In genomic region chr14:75794615-75795038, GRCh38 we compare ENCODE assay signal across 9 cellular contexts.
DNase-seq lines count a peak whose midpoint lies in the region; ATAC-seq and TF ChIP-seq lines count a peak whose summit lies in the region.
"Had no signal": no experiment of that assay in that cellular context is flagged by ENCODE, and none has a peak within 500 bp of the region (broad histone marks: within the 10 kb centered on the region; RNA-seq: fewer than 3 reads in every experiment).

No MANE protein-coding gene starts in this region.

- no peak overlapping the region for H3K27ac ChIP-seq in VCaP
- H3K27ac ChIP-seq in right atrium auricular region, result peak overlapping the region in 1 of 2 donors; percentile 49
- H3K27ac ChIP-seq in tibial nerve, result no peak overlapping the region
- H3K27ac ChIP-seq in CD4-positive, alpha-beta T cell (ENCODE audit: low read depth, low read length), result no peak overlapping the region
- H3K27ac ChIP-seq: BLaER1 treated with 17β-estradiol and CSF1 and Interleukin-3, amounts not matched to agents 10 nM and 100 nM had no signal

- CTCF ChIA-PET in CD4-positive, alpha-beta T cell (lab: Charles Lee), result interaction anchor here (1.1 kb wide), 1 partner anchor 16 kb away, joined by 4 read pairs; no protein-coding TSS in a partner anchor
- CTCF ChIA-PET in GM10248 (lab: Yijun Ruan, JAX), result interaction anchor here (0.6 to 4.2 kb wide), 12 partner anchors 12 to 256 kb away, joined by 3 to 28 read pairs (median 4); partner anchors contain the start of gene TGFB3

- no peak overlapping the region for H3K4me3 ChIP-seq in right atrium auricular region
- H3K4me3 ChIP-seq in tibial nerve, result no peak overlapping the region
- H3K4me3 ChIP-seq: BLaER1 treated with 17β-estradiol and CSF1 and Interleukin-3, amounts not matched to agents 10 nM and 100 nM had no signal

- H3K27me3 Mint-ChIP-seq in CD4-positive, alpha-beta T cell, result no peaks in the 10 kb centered on the region
- H3K27me3 Mint-ChIP-seq in activated naive CD8-positive, alpha-beta T cell treated with anti-CD3 and anti-CD28 coated beads, Interleukin-2, amount 50 U/mL, for 24 hours, result no peaks in the 10 kb centered on the region

- WGBS in tibial nerve, 2 donors, result 41 to 52% methylated on average over 2 of the region's 2 CpGs

- H3K27me3 ChIP-seq in right atrium auricular region, result no peaks in the 10 kb centered on the region
- H3K27me3 ChIP-seq in tibial nerve, result no peaks in the 10 kb centered on the region
- no peaks in the 10 kb centered on the region for H3K27me3 ChIP-seq in CD4-positive, alpha-beta T cell (ENCODE audit: control insufficient read depth, insufficient read depth, low read length)
- H3K27me3 ChIP-seq: BLaER1 treated with 17β-estradiol and CSF1 and Interleukin-3, amounts not matched to agents 10 nM and 100 nM had no signal

- H3K9me3 Mint-ChIP-seq in CD4-positive, alpha-beta T cell, result peaks cover 21% of the 10 kb centered on the region
- peaks cover 25% of the 10 kb centered on the region for H3K9me3 Mint-ChIP-seq in activated naive CD8-positive, alpha-beta T cell treated with anti-CD3 and anti-CD28 coated beads, Interleukin-2, amount 50 U/mL, for 24 hours

- TF ChIP-seq CTCF in VCaP (conservative IDR thresholded peaks at IDR 0.05) (peak; percentile 55), right atrium auricular region (IDR thresholded peaks at IDR 0.05) (peak; percentile 21 to 66), tibial nerve (IDR thresholded peaks at IDR 0.05) (peak in 3 of 5 experiments; percentile 22 to 29 (median 23)), GM10248 (IDR thresholded peaks at IDR 0.05; ENCODE audit: control extremely low read depth, extremely low read depth, low read depth, missing control alignments) (no peak)
- TF ChIP-seq CTCF in CD4-positive, alpha-beta T cell (IDR thresholded peaks at IDR 0.05), result no peak

- no peak overlapping the region for H3K4me3 Mint-ChIP-seq in CD4-positive, alpha-beta T cell
- H3K4me3 Mint-ChIP-seq in activated naive CD8-positive, alpha-beta T cell treated with anti-CD3 and anti-CD28 coated beads, Interleukin-2, amount 50 U/mL, for 24 hours, result no peak overlapping the region

- H3K4me1 ChIP-seq in right atrium auricular region (no peaks in the 10 kb centered on the region), tibial nerve (no peaks in the 10 kb centered on the region)
- H3K4me1 ChIP-seq: BLaER1 treated with 17β-estradiol and CSF1 and Interleukin-3, amounts not matched to agents 10 nM and 100 nM had no signal

- ATAC-seq in CD4-positive, alpha-beta T cell (ENCODE audit: poor library complexity), result no peak
- no peak for ATAC-seq in activated naive CD8-positive, alpha-beta T cell treated with anti-CD3 and anti-CD28 coated beads, Interleukin-2, amount 50 U/mL, for 24 hours

- no peak for TF ChIP-seq POLR2A in tibial nerve (IDR thresholded peaks at IDR 0.05)

- H3K36me3 ChIP-seq in right atrium auricular region, result no peaks in the 10 kb centered on the region
- peaks cover 0 to 37% (median 0%) of the 10 kb centered on the region in 3 donors for H3K36me3 ChIP-seq in tibial nerve

- peak in 1 of 2 donors; percentile 23 for TF ChIP-seq EP300 in tibial nerve (IDR thresholded peaks at IDR 0.05)

- POLR2A ChIA-PET in CD4-positive, alpha-beta T cell (lab: Charles Lee), result no interaction called here
- POLR2A ChIA-PET in GM10248 (lab: Yijun Ruan, JAX), result no interaction called here

- H3K36me3 Mint-ChIP-seq in CD4-positive, alpha-beta T cell (ENCODE audit: low read depth), result peaks cover 64% of the 10 kb centered on the region
- peaks cover 39% of the 10 kb centered on the region for H3K36me3 Mint-ChIP-seq in activated naive CD8-positive, alpha-beta T cell treated with anti-CD3 and anti-CD28 coated beads, Interleukin-2, amount 50 U/mL, for 24 hours (ENCODE audit: low read depth)

- H3K4me1 Mint-ChIP-seq in CD4-positive, alpha-beta T cell (ENCODE audit: low read depth), result no peaks in the 10 kb centered on the region
- no peaks in the 10 kb centered on the region for H3K4me1 Mint-ChIP-seq in activated naive CD8-positive, alpha-beta T cell treated with anti-CD3 and anti-CD28 coated beads, Interleukin-2, amount 50 U/mL, for 24 hours

- intact Hi-C loops in CD4-positive, alpha-beta T cell (cut with DNase I, micrococcal nuclease), result no loop called here

- H3K9me3 ChIP-seq in right atrium auricular region (peaks cover 0 to 7% of the 10 kb centered on the region in 2 donors), tibial nerve (peaks cover 0 to 9% (median under 1%) of the 10 kb centered on the region in 4 donors)
- peaks cover 1% of the 10 kb centered on the region for H3K9me3 ChIP-seq in CD4-positive, alpha-beta T cell (ENCODE audit: control insufficient read depth, low read length)

- DNase-seq in NCI-H748 (lab: John Stamatoyannopoulos, UW; ENCODE audit: unreplicated experiment), result peak; percentile 16
- no peak for DNase-seq in NCI-H748 treated with DMSO at 0.1 percent for 48 hours (lab: John Stamatoyannopoulos, UW)
- DNase-seq in right atrium auricular region (ENCODE audit: low spot score), result no peak
- DNase-seq in tibial nerve (ENCODE audit: low spot score in 2 of 2), result no peak
- no peak for DNase-seq in CD4-positive, alpha-beta T cell
- no peak for DNase-seq in activated naive CD8-positive, alpha-beta T cell treated with anti-CD3 and anti-CD28 coated beads, Interleukin-2, amount 50 U/mL, for 24 hours
- DNase-seq in GM10248 (ENCODE audit: extremely low spot score), result no peak

- no peak overlapping the region for H3K27ac Mint-ChIP-seq in CD4-positive, alpha-beta T cell
- H3K27ac Mint-ChIP-seq in activated naive CD8-positive, alpha-beta T cell treated with anti-CD3 and anti-CD28 coated beads, Interleukin-2, amount 50 U/mL, for 24 hours, result no peak overlapping the region

Comparison
In these comparisons a context has a peak if more than half of its experiments do, and no peak if none do; other contexts are left out.
1. CTCF ChIP-seq: peak in VCaP (single experiment), right atrium auricular region (2 of 2) and tibial nerve (3 of 5); none in CD4-positive, alpha-beta T cell (single experiment) and GM10248 (single experiment).